Comparison of ENCODE assay signal across 23 cellular contexts in genomic region chr19:20250627-20251026, GRCh38.
DNase-seq lines count a peak whose midpoint lies in the region; ATAC-seq and TF ChIP-seq lines count a peak whose summit lies in the region.
"Had no signal": no experiment of that assay in that cellular context is flagged by ENCODE, and none has a peak within 500 bp of the region (broad histone marks: within the 10 kb centered on the region; RNA-seq: fewer than 3 reads in every experiment).

No MANE protein-coding gene starts in this region.

- no peak overlapping the region for H3K4me3 ChIP-seq in mesendoderm (ENCODE audit: low read length)
- no peak overlapping the region for H3K4me3 ChIP-seq in thyroid gland (replicated peaks in 1 of 3)
- H3K4me3 ChIP-seq in GM23248, result no peak overlapping the region
- H3K4me3 ChIP-seq: A549, BLaER1, GM12878 had no signal

- intact Hi-C loops in thyroid gland (cut with DNase I), result no loop called here
- intact Hi-C loops in posterior vena cava (cut with DNase I), result no loop called here

- peak overlapping the region; percentile 37 for H3K4ac ChIP-seq in mesendoderm (ENCODE audit: low read depth, low read length)

- POLR2A ChIA-PET in WTC11 (lab: Charles Lee), result no interaction called here

- no peaks in the 10 kb centered on the region for H3F3A ChIP-seq in GM23248 (ENCODE audit: insufficient read depth)

- H3K9me3 ChIP-seq in thyroid gland (no peaks in the 10 kb centered on the region), GM23248 (ENCODE audit: low read depth) (no peaks in the 10 kb centered on the region)
- H3K9me3 ChIP-seq: A549 had no signal

- H3K18ac ChIP-seq in mesendoderm (ENCODE audit: low read length), result no peak overlapping the region

- no peak overlapping the region for H2BK120ac ChIP-seq in mesendoderm (ENCODE audit: low read depth, low read length)

- no peak overlapping the region for H3K27ac Mint-ChIP-seq in WTC11
- H3K27ac Mint-ChIP-seq: B cell; CD14-positive monocyte; CD4-positive, alpha-beta memory T cell; CD4-positive, CD25-positive, alpha-beta regulatory T cell had no signal

- H4K8ac ChIP-seq in mesendoderm (ENCODE audit: low read depth, low read length), result no peak overlapping the region

- H4K5ac ChIP-seq in mesendoderm (ENCODE audit: low read length), result no peak overlapping the region

- H3K9me2 ChIP-seq in GM23248 (ENCODE audit: insufficient read depth), result no peaks in the 10 kb centered on the region

- no peak overlapping the region for H3K27ac ChIP-seq in mesendoderm (ENCODE audit: low read depth, low read length)
- peak overlapping the region; percentile 60 to 82 (median 76) for H3K27ac ChIP-seq in thyroid gland
- no peak overlapping the region for H3K27ac ChIP-seq in GM23248
- H3K27ac ChIP-seq: 22Rv1, A549, BLaER1 had no signal

- H3K4me2 ChIP-seq in mesendoderm (ENCODE audit: low read length) (no peak overlapping the region), GM23248 (ENCODE audit: unreplicated experiment) (no peak overlapping the region)
- H3K4me2 ChIP-seq: A549, BLaER1 had no signal

- H3K79me2 ChIP-seq in mesendoderm (ENCODE audit: control insufficient read depth, insufficient read depth, low read length) (no peaks in the 10 kb centered on the region), GM23248 (ENCODE audit: insufficient read depth) (no peaks in the 10 kb centered on the region)

- H3K27me3 ChIP-seq in mesendoderm (ENCODE audit: insufficient read depth, low read length, poor library complexity), result no peaks in the 10 kb centered on the region
- no peaks in the 10 kb centered on the region for H3K27me3 ChIP-seq in thyroid gland
- no peaks in the 10 kb centered on the region for H3K27me3 ChIP-seq in GM23248 (replicated peaks; ENCODE audit: insufficient read depth)
- H3K27me3 ChIP-seq: BLaER1 had no signal

- H3K9ac ChIP-seq in mesendoderm (ENCODE audit: low read length), result no peak overlapping the region
- no peak overlapping the region for H3K9ac ChIP-seq in GM23248
- H3K9ac ChIP-seq: BLaER1 had no signal

- no CpG with 5 or more reads among the region's 6 CpGs for WGBS in mesendoderm (ENCODE audit: extremely low coverage, insufficient coverage, low lambda C conversion rate)
- 59 to 70% methylated on average over 6 of the region's 6 CpGs for WGBS in thyroid gland, 2 donors
- 56 to 57% methylated on average over 6 of the region's 6 CpGs for WGBS in GM23248 (ENCODE audit: low coverage in 1 of 2, low lambda C conversion rate in 2 of 2, missing lambda C conversion rate in 2 of 2), 2 experiments

- H3K4me1 Mint-ChIP-seq in WTC11, result peaks cover 70% of the 10 kb centered on the region
- H3K4me1 Mint-ChIP-seq: B cell; CD14-positive monocyte; CD4-positive, alpha-beta memory T cell; CD4-positive, CD25-positive, alpha-beta regulatory T cell; CD8-positive, alpha-beta memory T cell had no signal

- H3K36me3 ChIP-seq in mesendoderm (ENCODE audit: control insufficient read depth, insufficient read depth, low read length) (no peaks in the 10 kb centered on the region), thyroid gland (no peaks in the 10 kb centered on the region), GM23248 (ENCODE audit: low read depth) (no peaks in the 10 kb centered on the region)
- H3K36me3 ChIP-seq: BLaER1 had no signal

- H2BK5ac ChIP-seq in mesendoderm (ENCODE audit: low read length), result no peak overlapping the region

- H3K4me3 Mint-ChIP-seq in WTC11, result no peak overlapping the region
- H3K4me3 Mint-ChIP-seq: B cell; CD14-positive monocyte; CD4-positive, alpha-beta memory T cell; CD4-positive, CD25-positive, alpha-beta regulatory T cell; CD8-positive, alpha-beta memory T cell had no signal

- no peak for ATAC-seq in WTC11
- ATAC-seq: A549, GM12878 had no signal

- no peak overlapping the region for H3K23ac ChIP-seq in mesendoderm (ENCODE audit: low read length)

- CTCF ChIA-PET in WTC11 (lab: Charles Lee), result interaction anchor here (1.1 kb wide), 1 partner anchor 110 kb away, joined by 3 read pairs; no protein-coding TSS in a partner anchor

- H3K4me1 ChIP-seq in mesendoderm (ENCODE audit: control insufficient read depth, low read depth, low read length) (peaks cover 7% of the 10 kb centered on the region), thyroid gland (peaks cover 51 to 64% of the 10 kb centered on the region in 2 donors), GM23248 (ENCODE audit: insufficient read depth) (no peaks in the 10 kb centered on the region)
- H3K4me1 ChIP-seq: A549, BLaER1 had no signal

- H4K20me1 ChIP-seq in GM23248 (ENCODE audit: insufficient read depth), result no peaks in the 10 kb centered on the region
- H4K20me1 ChIP-seq: BLaER1 had no signal

- no peak overlapping the region for H2AK5ac ChIP-seq in mesendoderm (ENCODE audit: low read length)

- in situ Hi-C loops in GM23248 (cut with MboI), result no loop called here

- H3K79me1 ChIP-seq in mesendoderm (ENCODE audit: low read length), result no peaks in the 10 kb centered on the region

- no peaks in the 10 kb centered on the region for H3K36me3 Mint-ChIP-seq in WTC11
- H3K36me3 Mint-ChIP-seq: CD14-positive monocyte; CD4-positive, alpha-beta memory T cell; CD4-positive, CD25-positive, alpha-beta regulatory T cell; CD8-positive, alpha-beta memory T cell had no signal

- H3K9me3 Mint-ChIP-seq in WTC11, result no peaks in the 10 kb centered on the region
- H3K9me3 Mint-ChIP-seq: CD4-positive, alpha-beta memory T cell; CD8-positive, alpha-beta memory T cell had no signal

- TF ChIP-seq POLR2A in thyroid gland (IDR thresholded peaks at IDR 0.05), result no peak

- TF ChIP-seq CTCF in WTC11 (IDR thresholded peaks at IDR 0.05) (no peak), thyroid gland (IDR thresholded peaks at IDR 0.05) (no peak)

- no peak overlapping the region for H2BK15ac ChIP-seq in mesendoderm (replicated peaks; ENCODE audit: low read depth)

- no peaks in the 10 kb centered on the region for H3K27me3 Mint-ChIP-seq in WTC11 (ENCODE audit: low read depth)
- H3K27me3 Mint-ChIP-seq: B cell; CD4-positive, alpha-beta memory T cell; CD4-positive, CD25-positive, alpha-beta regulatory T cell; CD8-positive, alpha-beta memory T cell had no signal

- DNase-seq in WTC11 (ENCODE audit: low spot score) (no peak), mesendoderm (no peak), thyroid gland (no peak), posterior vena cava (ENCODE audit: low spot score) (no peak), GM23248 (no peak)
- DNase-seq: AML-193; C1 segment of cervical spinal cord; CD4-positive, alpha-beta memory T cell; CD4-positive, CD25-positive, alpha-beta regulatory T cell; CD8-positive, alpha-beta memory T cell; COR-L47; DMS 273 treated with DMSO at 0.1 percent for 48 hours; DMS153; DMS79; DND-41; EL; GDM1 had no signal

- no peak overlapping the region for H2AFZ ChIP-seq in GM23248

- H3K56ac ChIP-seq in mesendoderm (ENCODE audit: low read length), result no peak overlapping the region

TF ChIP-seq in WTC11, 78 proteins besides CTCF, POLR2A, EP300 and RAD21:
- TF ChIP-seq ZNF121 (CRISPR knock-in tag; IDR thresholded peaks at IDR 0.05) (peak; percentile 92), MXD4 (CRISPR knock-in tag; IDR thresholded peaks at IDR 0.05; ENCODE audit: borderline replicate concordance) (no peak), ZNF263 (CRISPR knock-in tag; IDR thresholded peaks at IDR 0.05; ENCODE audit: low read depth) (no peak)

Comparison
In these comparisons a context has a peak if more than half of its experiments do, and no peak if none do; other contexts are left out.
1. H3K27ac ChIP-seq: peak in thyroid gland (3 of 3); none in mesendoderm (single experiment) and GM23248 (single experiment).